ENCODE assay signal across 10 cellular contexts in the genomic region with DNA sequence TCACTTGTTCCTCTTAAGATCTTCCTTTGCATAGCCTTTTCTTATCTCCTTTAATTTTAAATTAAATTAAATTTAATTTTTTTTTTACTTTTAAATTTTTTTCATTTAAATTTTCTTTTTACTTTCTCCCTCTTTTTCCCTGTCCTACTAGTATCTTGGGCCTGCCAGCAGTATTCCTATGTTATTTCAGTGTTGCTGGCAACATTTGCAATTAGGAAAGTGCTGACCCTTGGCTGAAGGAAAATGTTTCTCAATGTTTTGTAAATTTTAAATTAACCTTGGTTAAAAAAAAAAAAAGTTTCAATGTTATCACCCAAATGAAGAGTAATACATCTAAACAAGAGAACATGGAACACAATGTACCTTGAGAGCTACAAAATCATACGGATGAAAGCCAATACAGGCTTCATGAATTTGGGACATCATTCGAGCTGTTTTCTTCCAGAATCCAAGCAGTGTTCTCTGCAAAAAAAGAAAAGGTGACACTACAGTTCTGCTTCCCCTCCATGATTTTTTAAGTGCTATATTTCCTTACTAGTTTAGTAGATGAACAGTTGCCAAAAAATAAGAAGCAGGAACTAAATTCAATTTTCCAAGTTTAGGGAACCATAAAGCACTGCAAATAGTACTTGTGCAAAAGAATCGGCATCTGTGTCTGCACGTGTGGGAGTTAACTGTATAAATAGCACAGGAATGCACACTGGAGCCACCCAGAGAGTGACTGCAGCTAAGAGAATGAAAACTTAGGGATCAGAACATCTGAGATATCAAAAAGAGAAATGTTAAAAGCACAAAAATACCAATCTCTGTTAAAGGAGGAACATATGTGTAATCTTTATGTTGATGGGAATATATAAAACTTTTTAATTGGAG. TPM values are rescaled to one million over a fixed set of nuclear protein-coding genes. Genes with fewer than 3 reads are reported as not detected.
DNase-seq lines count a peak whose midpoint lies in the region; ATAC-seq and TF ChIP-seq lines count a peak whose summit lies in the region.
"Had no signal": no experiment of that assay in that cellular context is flagged by ENCODE, and none has a peak within 500 bp of the region (broad histone marks: within the 10 kb centered on the region; RNA-seq: fewer than 3 reads in every experiment).

No MANE protein-coding gene starts in this region.

- H3K4me3 Mint-ChIP-seq in activated naive CD8-positive, alpha-beta T cell treated with anti-CD3 and anti-CD28 coated beads for 36 hours: no peak overlapping the region
- H3K4me3 Mint-ChIP-seq: naive B cell, T-cell had no signal

- H3K9me3 Mint-ChIP-seq in activated naive CD8-positive, alpha-beta T cell treated with anti-CD3 and anti-CD28 coated beads for 36 hours: peaks cover 7% of the 10 kb centered on the region

- peaks cover 19% of the 10 kb centered on the region for H3K36me3 Mint-ChIP-seq in activated naive CD8-positive, alpha-beta T cell treated with anti-CD3 and anti-CD28 coated beads for 36 hours

- no peaks in the 10 kb centered on the region for H3K27me3 Mint-ChIP-seq in activated naive CD8-positive, alpha-beta T cell treated with anti-CD3 and anti-CD28 coated beads for 36 hours
- H3K27me3 Mint-ChIP-seq: naive B cell, T-cell had no signal

- peaks cover 4% of the 10 kb centered on the region for H3K4me1 Mint-ChIP-seq in activated naive CD8-positive, alpha-beta T cell treated with anti-CD3 and anti-CD28 coated beads for 36 hours
- H3K4me1 Mint-ChIP-seq: naive B cell, T-cell had no signal

- TF ChIP-seq CTCF in cardiac fibroblast (IDR thresholded peaks at IDR 0.05; ENCODE audit: low read depth, low read length): no peak

- in situ Hi-C loops in KBM-7 (cut with MboI; ENCODE audit: low pct_unique_long_range_greater_than_20kb, low sequenced_read_pairs): no loop called here

- peak; percentile 63 for DNase-seq in Ammon's horn (ENCODE audit: low spot score)
- peak; percentile 43 to 67 for DNase-seq in cardiac fibroblast (ENCODE audit: low read depth in 2 of 2)
- no peak for DNase-seq in left ventricle myocardium superior
- peak; percentile 6 for DNase-seq in renal cortical epithelial cell (ENCODE audit: low read depth)
- no peak for DNase-seq in activated naive CD8-positive, alpha-beta T cell treated with anti-CD3 and anti-CD28 coated beads for 36 hours
- DNase-seq in central memory CD4-positive, alpha-beta T cell: no peak
- DNase-seq in KBM-7: no peak
- no peak for DNase-seq in pons (ENCODE audit: low spot score)
- DNase-seq: naive B cell, T-cell had no signal

- intact Hi-C loops in left ventricle myocardium superior (cut with micrococcal nuclease): no loop called here

- ATAC-seq in left ventricle myocardium superior: peak; percentile 82
- ATAC-seq: T-cell had no signal

- no peak overlapping the region for H3K4me3 ChIP-seq in cardiac fibroblast (replicated peaks in 1 of 2; ENCODE audit: low read depth in 2 of 2, low read length in 2 of 2)

- no peak overlapping the region for H3K27ac Mint-ChIP-seq in activated naive CD8-positive, alpha-beta T cell treated with anti-CD3 and anti-CD28 coated beads for 36 hours
- H3K27ac Mint-ChIP-seq: T-cell had no signal

RNA-seq across cellular contexts. Expression of gene ICA1L, which starts 55.8 kb away (rescaled TPM):
- 6.9 TPM for total RNA-seq in left ventricle myocardium superior
- 3.3 and 6.5 TPM in 2 replicates for total RNA-seq in renal cortical epithelial cell
- 1 to 10 TPM; 7.5 to 8.0 TPM for total RNA-seq in activated naive CD8-positive, alpha-beta T cell treated with anti-CD3 and anti-CD28 coated beads for 36 hours

Comparison
In these comparisons a context has a peak if more than half of its experiments do, and no peak if none do; other contexts are left out.
1. DNase-seq: peak in Ammon's horn (single experiment), cardiac fibroblast (2 of 2) and renal cortical epithelial cell (single experiment); none in left ventricle myocardium superior (single experiment), activated naive CD8-positive, alpha-beta T cell treated with anti-CD3 and anti-CD28 coated beads for 36 hours (single experiment), central memory CD4-positive, alpha-beta T cell (single experiment), KBM-7 (single experiment) and pons (single experiment).